In the genomic region with DNA sequence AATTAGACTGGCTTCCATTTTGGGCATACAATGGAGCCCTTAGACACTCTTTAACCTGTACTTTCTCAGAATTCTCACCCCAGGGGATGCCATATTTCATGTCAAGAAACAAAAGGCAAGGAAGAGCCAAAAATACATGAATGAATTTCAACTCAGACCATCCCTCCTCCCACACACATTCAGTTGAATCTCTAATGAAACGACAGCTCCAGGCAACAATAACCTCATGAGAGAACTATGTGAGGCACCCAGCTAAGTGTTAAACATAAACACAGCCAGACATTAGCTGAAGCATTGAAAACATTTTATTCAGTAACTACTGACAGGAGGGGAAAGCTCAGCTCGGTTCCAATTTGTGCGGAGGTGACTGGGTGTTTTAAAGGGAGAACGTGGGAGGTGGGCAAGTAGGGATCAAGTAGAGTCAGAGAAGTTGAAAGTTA, we compare ENCODE assay signal across 1 cellular context.
TF ChIP-seq lines count a peak whose summit lies in the region.

No MANE protein-coding gene starts in this region.

TF ChIP-seq in H1, 55 proteins besides CTCF, POLR2A, EP300 and RAD21 (continued from another document):
- TF ChIP-seq EZH2 (IDR thresholded peaks at IDR 0.05; ENCODE audit: low read depth, low read length, severe bottlenecking), result no peak
TF ChIP-seq in H1: peak in this region for 0.
